In genomic region chr16:361872-362701, GRCh38 we compare ENCODE assay signal across 8 cellular contexts. TPM values are rescaled to one million over a fixed set of nuclear protein-coding genes. Genes with fewer than 3 reads are reported as not detected.
DNase-seq lines count a peak whose midpoint lies in the region; ATAC-seq and TF ChIP-seq lines count a peak whose summit lies in the region.

No MANE protein-coding gene starts in this region.

- H3K27me3 ChIP-seq in Panc1 (ENCODE audit: control insufficient read depth, insufficient read depth, low read length), result no peaks in the 10 kb centered on the region
- no peaks in the 10 kb centered on the region for H3K27me3 ChIP-seq in neural progenitor cell
- no peaks in the 10 kb centered on the region for H3K27me3 ChIP-seq in testis

- peaks cover 5% of the 10 kb centered on the region for H3K27me3 Mint-ChIP-seq in neural progenitor cell (ENCODE audit: insufficient read depth, low read depth)

- H3K4me2 ChIP-seq in neural progenitor cell, result no peak overlapping the region

- BruUV-seq in Panc1 (replicated peaks; lab: Mats Ljungman, UMichigan), result no TSS peak

- 32 to 41% methylated on average over 23 to 30 of the region's 30 CpGs for WGBS in testis, 2 donors

- DNase-seq in GM10266 (ENCODE audit: extremely low spot score) (peak; percentile 77), Panc1 (ENCODE audit: low read depth, low spot score) (peak; percentile 47), activated T-helper 1 cell treated with Interleukin-2 at 50 U/mL for 16 hours (ENCODE audit: low read depth) (peak; percentile 58), fibroblast of mammary gland (ENCODE audit: low read depth) (peak; percentile 72), neural progenitor cell (ENCODE audit: low spot score) (peak; percentile 88), testis (peak; percentile 83)
- peak; percentile 69 for DNase-seq in Jurkat, Clone E6-1 (ENCODE audit: low read depth, low spot score)

- TF ChIP-seq POLR2A in testis (IDR thresholded peaks at IDR 0.05), result no peak

- H2AFZ ChIP-seq in neural progenitor cell (replicated peaks), result no peak overlapping the region

- intact Hi-C loops in Panc1 (cut with micrococcal nuclease; ENCODE audit: unreplicated experiment), result no loop called here
- intact Hi-C loops in testis (cut with DNase I; ENCODE audit: low total_unique reads), result no loop called here

- H3K36me3 ChIP-seq in Panc1 (ENCODE audit: control insufficient read depth, insufficient read depth, low read length) (no peaks in the 10 kb centered on the region), neural progenitor cell (no peaks in the 10 kb centered on the region), testis (ENCODE audit: low read depth, missing control alignments) (no peaks in the 10 kb centered on the region)

- POLR2A ChIA-PET in Panc1 (lab: Charles Lee), result interaction anchor here (0.6 to 1.5 kb wide), 3 partner anchors 39 to 135 kb away, joined by 3 read pairs; partner anchors contain the start of gene FAM234A

- peak overlapping the region; percentile 55 for H3K4me3 Mint-ChIP-seq in neural progenitor cell

- in situ Hi-C loops in Panc1 (cut with HindIII; ENCODE audit: low pct_unique_long_range_greater_than_20kb, low sequenced_read_pairs), result no loop called here

- H3K27ac ChIP-seq in Panc1 (ENCODE audit: low read length) (no peak overlapping the region), neural progenitor cell (no peak overlapping the region), testis (no peak overlapping the region)

- ATAC-seq in Panc1 (peak; percentile 90), GM21737 (IDR thresholded peaks at IDR 0.05; ENCODE audit: unreplicated experiment) (no peak)

- no peaks in the 10 kb centered on the region for H3K79me2 ChIP-seq in neural progenitor cell (ENCODE audit: low read depth)

- H3K4me3 ChIP-seq in Jurkat, Clone E6-1 (ENCODE audit: low read length), result 0 out of 2 replicates have a peak overlapping the region, but pooled peaks have one; percentile 5
- H3K4me3 ChIP-seq in Panc1 (ENCODE audit: low read depth in 2 of 2, low read length in 2 of 2) (peak overlapping the region in 1 of 2 experiments; percentile 23; a peak in 2 of 4 replicates), fibroblast of mammary gland (ENCODE audit: control insufficient read depth, low read depth, low read length) (no peak overlapping the region), neural progenitor cell (no peak overlapping the region), testis (no peak overlapping the region)

- no peaks in the 10 kb centered on the region for H3K9me3 ChIP-seq in Panc1 (ENCODE audit: control insufficient read depth, insufficient read depth, low read depth, low read length)
- no peaks in the 10 kb centered on the region for H3K9me3 ChIP-seq in neural progenitor cell (ENCODE audit: low read depth)
- no peaks in the 10 kb centered on the region for H3K9me3 ChIP-seq in testis

- peak overlapping the region; percentile 66 for H3K27ac Mint-ChIP-seq in neural progenitor cell

- peaks cover 1% of the 10 kb centered on the region for H3K36me3 Mint-ChIP-seq in neural progenitor cell

- peaks cover 26% of the 10 kb centered on the region for H3K4me1 Mint-ChIP-seq in neural progenitor cell

- no peaks in the 10 kb centered on the region for H3K9me3 Mint-ChIP-seq in neural progenitor cell

- CTCF ChIA-PET in Panc1 (lab: Charles Lee), result interaction anchor here (0.5 to 2.1 kb wide), 10 partner anchors 8 to 296 kb away, joined by 3 to 12 read pairs (median 6); partner anchors contain the start of gene AXIN1

- no peak overlapping the region for H3K9ac ChIP-seq in neural progenitor cell

- H3K4me1 ChIP-seq in Panc1 (ENCODE audit: control insufficient read depth, insufficient read depth, low read length), result peaks cover 9% of the 10 kb centered on the region
- no peaks in the 10 kb centered on the region for H3K4me1 ChIP-seq in neural progenitor cell
- H3K4me1 ChIP-seq in testis, result no peaks in the 10 kb centered on the region

- H3F3A ChIP-seq in neural progenitor cell (ENCODE audit: low read depth), result no peaks in the 10 kb centered on the region

- TF ChIP-seq CTCF in GM10266 (IDR thresholded peaks at IDR 0.05; ENCODE audit: control insufficient read depth, insufficient read depth, low read depth, missing control alignments) (peak; percentile 80), Panc1 (IDR thresholded peaks at IDR 0.05) (peak; percentile 95), fibroblast of mammary gland (conservative IDR thresholded peaks at IDR 0.05; ENCODE audit: control insufficient read depth, insufficient read depth, low read depth, low read length) (peak; percentile 75), neural progenitor cell (IDR thresholded peaks at IDR 0.05) (peak; percentile 76), testis (IDR thresholded peaks at IDR 0.05) (peak; percentile 48 to 69 (median 51))

- peaks cover 4% of the 10 kb centered on the region for H4K20me1 ChIP-seq in neural progenitor cell (ENCODE audit: low read depth)

RNA-seq across cellular contexts. Expression of gene MRPL28, which starts 8.3 kb away (rescaled TPM):
- polyA plus RNA-seq in Jurkat, Clone E6-1 (2012; ENCODE audit: insufficient read depth, insufficient read length), result 141 TPM
- 140 TPM for total RNA-seq in Panc1 (2021; ENCODE audit: unreplicated experiment)
- polyA plus RNA-seq in Panc1 (2012; ENCODE audit: insufficient read length), result 198 TPM
- 82.2 and 138 TPM in 2 replicates for total RNA-seq in neural progenitor cell (ENCODE audit: low replicate concordance)
- 100 to 1,000 TPM; 108 to 119 TPM for total RNA-seq in testis
- polyA plus RNA-seq in testis (ENCODE audit: insufficient read depth, low read depth, low replicate concordance), result 161 TPM

RNA-seq across cellular contexts. Expression of gene AXIN1, which starts 9.6 kb away (rescaled TPM):
- polyA plus RNA-seq in Jurkat, Clone E6-1 (2012; ENCODE audit: insufficient read depth, insufficient read length), result 19.8 TPM
- total RNA-seq in Panc1 (2021; ENCODE audit: unreplicated experiment) (53.3 TPM), neural progenitor cell (ENCODE audit: low replicate concordance) (19.6 and 35.4 TPM in 2 replicates), testis (10 to 100 TPM; 30.6 to 32.0 TPM)
- polyA plus RNA-seq in Panc1 (2012; ENCODE audit: insufficient read length), result 82.4 TPM
- 19.4 TPM for polyA plus RNA-seq in testis (ENCODE audit: insufficient read depth, low read depth, low replicate concordance)

RNA-seq across cellular contexts. Expression of gene PGAP6, which starts 19.7 kb away (rescaled TPM):
- polyA plus RNA-seq in Jurkat, Clone E6-1 (2012; ENCODE audit: insufficient read depth, insufficient read length), result 56.7 TPM
- total RNA-seq in Panc1 (2021; ENCODE audit: unreplicated experiment) (128 TPM), neural progenitor cell (ENCODE audit: low replicate concordance) (16.7 and 49.5 TPM in 2 replicates), testis (100 to 1,000 TPM; 261 to 265 TPM)
- 259 TPM for polyA plus RNA-seq in Panc1 (2012; ENCODE audit: insufficient read length)
- polyA plus RNA-seq in testis (ENCODE audit: insufficient read depth, low read depth, low replicate concordance), result 121 TPM

RNA-seq across cellular contexts. Expression of gene NME4, which starts 34.9 kb away (rescaled TPM):
- 282 TPM for polyA plus RNA-seq in Jurkat, Clone E6-1 (2012; ENCODE audit: insufficient read depth, insufficient read length)
- 500 TPM for total RNA-seq in Panc1 (2021; ENCODE audit: unreplicated experiment)
- polyA plus RNA-seq in Panc1 (2012; ENCODE audit: insufficient read length), result 1,177 TPM
- 93.3 and 236 TPM in 2 replicates for total RNA-seq in neural progenitor cell (ENCODE audit: low replicate concordance)
- 100 to 1,000 TPM in 1 of 2 donors, 10 to 100 TPM in 1; 87.5 to 107 TPM for total RNA-seq in testis
- polyA plus RNA-seq in testis (ENCODE audit: insufficient read depth, low read depth, low replicate concordance), result 79.2 TPM

RNA-seq across cellular contexts. Expression of gene DECR2, which starts 39.6 kb away (rescaled TPM):
- polyA plus RNA-seq in Jurkat, Clone E6-1 (2012; ENCODE audit: insufficient read depth, insufficient read length), result 27.4 TPM
- total RNA-seq in Panc1 (2021; ENCODE audit: unreplicated experiment) (92.7 TPM), neural progenitor cell (ENCODE audit: low replicate concordance) (7.1 and 24.3 TPM in 2 replicates), testis (10 to 100 TPM; 52.2 to 56.1 TPM)
- polyA plus RNA-seq in Panc1 (2012; ENCODE audit: insufficient read length), result 107 TPM
- polyA plus RNA-seq in testis (ENCODE audit: insufficient read depth, low read depth, low replicate concordance), result 33.2 TPM
